Comparison of ENCODE assay signal across 1 cellular context in genomic region chr1:228198977-228199590, GRCh38.
TF ChIP-seq lines count a peak whose summit lies in the region.

No MANE protein-coding gene starts in this region.

TF ChIP-seq in K562, 482 proteins besides CTCF, POLR2A, EP300 and RAD21 (continued from another document and continues in another):
- TF ChIP-seq ZNF395 (CRISPR knock-in tag; IDR thresholded peaks at IDR 0.05) (no peak), MAZ (CRISPR knock-in tag; conservative IDR thresholded peaks at IDR 0.05 in 1 of 2, IDR thresholded peaks at IDR 0.05 in 1 of 2) (0 out of 4 replicates have a peak, but pooled peaks of 1 of the 2 experiments have one; percentile 52), MAFG (tag; conservative IDR thresholded peaks at IDR 0.05) (peak; percentile 72), ATF3 (IDR thresholded peaks at IDR 0.05) (no peak), ATF3 (CRISPR knock-in tag; conservative IDR thresholded peaks at IDR 0.05) (peak; percentile 55; the same call in 1 of the 2 replicates), ZFP36 (IDR thresholded peaks at IDR 0.05; ENCODE audit: low read depth, low read length, partially characterized antibody) (no peak), WHSC1 (IDR thresholded peaks at IDR 0.05; ENCODE audit: low read length) (no peak), RHOXF2B (CRISPR knock-in tag; conservative IDR thresholded peaks at IDR 0.05) (no peak), ZNF347 (CRISPR knock-in tag; IDR thresholded peaks at IDR 0.05; ENCODE audit: low read depth) (no peak), MEIS2 (IDR thresholded peaks at IDR 0.05; ENCODE audit: partially characterized antibody) (no peak), ZNF121 (CRISPR knock-in tag; conservative IDR thresholded peaks at IDR 0.05) (no peak), TCFL5 (CRISPR knock-in tag; conservative IDR thresholded peaks at IDR 0.05) (no peak), ZNF584 (CRISPR knock-in tag; IDR thresholded peaks at IDR 0.05; ENCODE audit: low read depth) (no peak), SREBF1 (IDR thresholded peaks at IDR 0.05; ENCODE audit: borderline replicate concordance, low read depth, low read length) (no peak), ZNF408 (CRISPR knock-in tag; IDR thresholded peaks at IDR 0.05; ENCODE audit: low read depth) (no peak), SOX6 (IDR thresholded peaks at IDR 0.05) (0 out of 2 replicates have a peak, but pooled peaks have one; percentile 31), NR3C1 (CRISPR knock-in tag; IDR thresholded peaks at IDR 0.05) (no peak), CAMTA2 (CRISPR knock-in tag; conservative IDR thresholded peaks at IDR 0.05) (no peak), NELFE (IDR thresholded peaks at IDR 0.05; ENCODE audit: insufficient read depth, insufficient read length) (no peak), ZBED1 (IDR thresholded peaks at IDR 0.05) (no peak), ZBTB26 (CRISPR knock-in tag; IDR thresholded peaks at IDR 0.05) (no peak), ZFPM2 (CRISPR knock-in tag; IDR thresholded peaks at IDR 0.05) (no peak), PYGO2 (tag; IDR thresholded peaks at IDR 0.05) (no peak), ZNF280A (IDR thresholded peaks at IDR 0.05; ENCODE audit: low read depth, partially characterized antibody) (peak; percentile 100), PKNOX1 (IDR thresholded peaks at IDR 0.05) (no peak), PCBP1 (IDR thresholded peaks at IDR 0.05; ENCODE audit: low read depth, low read length, poor library complexity, severe bottlenecking) (no peak), POLR2B (IDR thresholded peaks at IDR 0.05; ENCODE audit: low read depth, partially characterized antibody) (no peak), ZFP1 (CRISPR knock-in tag; IDR thresholded peaks at IDR 0.05) (no peak), CC2D1A (IDR thresholded peaks at IDR 0.05) (no peak), KLF16 (IDR thresholded peaks at IDR 0.05) (no peak), ILK (tag; IDR thresholded peaks at IDR 0.05; ENCODE audit: borderline replicate concordance, low read depth) (no peak), FOXP4 (CRISPR knock-in tag; IDR thresholded peaks at IDR 0.05; ENCODE audit: borderline replicate concordance) (no peak), ZNF174 (CRISPR knock-in tag; IDR thresholded peaks at IDR 0.05) (no peak), GTF3C2 (IDR thresholded peaks at IDR 0.05; ENCODE audit: borderline replicate concordance, extremely low read depth, insufficient read length) (no peak), KHSRP (IDR thresholded peaks at IDR 0.05) (no peak), STAT5A (IDR thresholded peaks at IDR 0.05; ENCODE audit: borderline replicate concordance, low read length) (peak; percentile 15; the same call in 1 of the 2 replicates), FOXA1 (IDR thresholded peaks at IDR 0.05; ENCODE audit: borderline replicate concordance) (no peak), ATF6 (CRISPR knock-in tag; IDR thresholded peaks at IDR 0.05) (no peak), RB1 (IDR thresholded peaks at IDR 0.05; ENCODE audit: low read depth) (no peak), ZNF77 (CRISPR knock-in tag; IDR thresholded peaks at IDR 0.05) (no peak), ELF4 (CRISPR knock-in tag; IDR thresholded peaks at IDR 0.05) (no peak), SMARCB1 (IDR thresholded peaks at IDR 0.05; ENCODE audit: insufficient read length, low read depth) (no peak), POU5F1 (IDR thresholded peaks at IDR 0.05; ENCODE audit: borderline replicate concordance, low read depth, low read length, partially characterized antibody) (no peak), NR0B1 (IDR thresholded peaks at IDR 0.05; ENCODE audit: partially characterized antibody) (no peak), CHAMP1 (IDR thresholded peaks at IDR 0.05) (0 out of 2 replicates have a peak, but pooled peaks have one; percentile 22), RAD51 (IDR thresholded peaks at IDR 0.05; ENCODE audit: borderline replicate concordance, low read depth) (no peak; the same call in 1 of the 2 replicates), COPS2 (conservative IDR thresholded peaks at IDR 0.05) (no peak), PTBP1 (IDR thresholded peaks at IDR 0.05; ENCODE audit: low read depth, low read length) (no peak), FOXJ3 (CRISPR knock-in tag; IDR thresholded peaks at IDR 0.05) (no peak)
